In genomic region chr4:20074450-20074849, GRCh38 we compare ENCODE assay signal across 2 cellular contexts.
TF ChIP-seq lines count a peak whose summit lies in the region.

No MANE protein-coding gene starts in this region.

TF ChIP-seq in H1, 55 proteins besides CTCF, POLR2A, EP300 and RAD21:
- TF ChIP-seq ASH2L (IDR thresholded peaks at IDR 0.05; ENCODE audit: low read length): no peak
- no peak for TF ChIP-seq SIRT6 (IDR thresholded peaks at IDR 0.05; ENCODE audit: low read length)
- TF ChIP-seq POLR2AphosphoS5 (IDR thresholded peaks at IDR 0.05; ENCODE audit: low read depth, low read length): no peak
- no peak for TF ChIP-seq RBBP5 (IDR thresholded peaks at IDR 0.05; ENCODE audit: borderline replicate concordance, low read depth, low read length)
- TF ChIP-seq ATF2 (IDR thresholded peaks at IDR 0.05; ENCODE audit: low read length): no peak
- TF ChIP-seq TAF1 (IDR thresholded peaks at IDR 0.05; ENCODE audit: low read depth, low read length): no peak
- TF ChIP-seq SIN3A (conservative IDR thresholded peaks at IDR 0.05 in 1 of 2, IDR thresholded peaks at IDR 0.05 in 1 of 2; ENCODE audit: low read depth in 1 of 2, low read length in 2 of 2): no peak
- TF ChIP-seq CBX5 (IDR thresholded peaks at IDR 0.05; ENCODE audit: low read depth, low read length): no peak
- no peak for TF ChIP-seq BRCA1 (IDR thresholded peaks at IDR 0.05; ENCODE audit: low read depth, low read length)
- TF ChIP-seq SP4 (IDR thresholded peaks at IDR 0.05; ENCODE audit: low read length): no peak
- no peak for TF ChIP-seq CHD7 (IDR thresholded peaks at IDR 0.05; ENCODE audit: insufficient replicate concordance, low read length)
- TF ChIP-seq MAFK (IDR thresholded peaks at IDR 0.05; ENCODE audit: low read depth, low read length): no peak
- TF ChIP-seq POU5F1 (IDR thresholded peaks at IDR 0.05; ENCODE audit: low read depth, low read length): no peak
- no peak for TF ChIP-seq TAF7 (optimal IDR thresholded peaks at IDR 0.05; ENCODE audit: borderline replicate concordance, low read depth, low read length)
- TF ChIP-seq SRF (IDR thresholded peaks at IDR 0.05; ENCODE audit: low read depth, low read length): no peak

TF ChIP-seq in WTC11, 78 proteins besides CTCF, POLR2A, EP300 and RAD21:
- TF ChIP-seq ZNF425 (CRISPR knock-in tag; conservative IDR thresholded peaks at IDR 0.05): no peak
- no peak for TF ChIP-seq GABPB1 (CRISPR knock-in tag; IDR thresholded peaks at IDR 0.05)
- no peak for TF ChIP-seq RORB (CRISPR knock-in tag; IDR thresholded peaks at IDR 0.05)
- TF ChIP-seq AFF4 (CRISPR knock-in tag; IDR thresholded peaks at IDR 0.05; ENCODE audit: borderline replicate concordance): no peak
TF ChIP-seq in WTC11: peak in this region for 0.
